ENCODE assay signal across 18 cellular contexts in the genomic region with DNA sequence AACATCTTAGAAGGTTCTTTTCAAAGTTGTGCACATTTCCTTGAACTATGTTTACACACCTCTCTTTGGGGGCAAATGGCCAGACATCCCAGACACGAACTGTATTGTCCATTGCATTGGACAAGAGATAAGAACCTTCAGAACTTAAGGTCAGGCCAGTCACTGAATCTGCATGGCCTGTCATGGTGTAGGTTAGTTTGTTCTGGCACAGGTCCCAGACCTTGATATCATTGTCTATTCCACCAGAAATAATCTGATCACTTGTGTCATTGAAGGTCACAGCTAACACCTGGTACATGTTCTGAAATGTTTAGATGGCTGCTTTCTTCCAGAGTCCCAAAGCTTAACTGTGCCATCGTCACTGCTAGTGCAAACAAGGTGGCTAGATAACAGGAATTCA. TPM values are rescaled to one million over a fixed set of nuclear protein-coding genes. Genes with fewer than 3 reads are reported as not detected.
"Had no signal": no experiment of that assay in that cellular context is flagged by ENCODE, and none has a peak within 500 bp of the region (broad histone marks: within the 10 kb centered on the region; RNA-seq: fewer than 3 reads in every experiment).

No MANE protein-coding gene starts in this region.

- DNase-seq: activated B cell treated with CpG ODN at 0.5 μM for 24 hours; activated CD4-positive, alpha-beta T cell treated with anti-CD3 and anti-CD28 coated beads for 48 hours; activated CD8-positive, alpha-beta T cell treated with anti-CD3 and anti-CD28 coated beads for 36 hours; activated effector memory CD4-positive, alpha-beta T cell treated with anti-CD3 and anti-CD28 coated beads, Interleukin-2, amount 50 U/mL, for 16 hours; activated T-cell treated with anti-CD3 and anti-CD28 coated beads, Interleukin-2, amount 50 U/mL, for 4 hours; dorsolateral prefrontal cortex; erythroblast; heart right ventricle; left colon; naive thymus-derived CD4-positive, alpha-beta T cell; ovary; sigmoid colon; spleen; stomach; testis had no signal

- H3K36me3 ChIP-seq: gastroesophageal sphincter, heart right ventricle, ovary, sigmoid colon, spleen, stomach, upper lobe of left lung had no signal

- ATAC-seq: activated CD8-positive, alpha-beta T cell treated with anti-CD3 and anti-CD28 coated beads for 36 hours; activated T-cell treated with anti-CD3 and anti-CD28 coated beads, Interleukin-2, amount 50 U/mL, for 4 hours; gastroesophageal sphincter; heart right ventricle; left colon; naive thymus-derived CD4-positive, alpha-beta T cell had no signal

- H3K27me3 ChIP-seq: dorsolateral prefrontal cortex, gastroesophageal sphincter, heart right ventricle, ovary, sigmoid colon, spleen, stomach, testis, upper lobe of left lung had no signal

- H3K4me1 ChIP-seq: heart right ventricle, spleen, upper lobe of left lung had no signal

- H3K27ac ChIP-seq: dorsolateral prefrontal cortex, gastroesophageal sphincter, heart right ventricle, ovary, sigmoid colon, spleen, stomach, testis, upper lobe of left lung had no signal

- H3K9me3 ChIP-seq: gastroesophageal sphincter, heart right ventricle, ovary, sigmoid colon, spleen, stomach, testis, upper lobe of left lung had no signal

- H3K4me3 ChIP-seq: dorsolateral prefrontal cortex, gastroesophageal sphincter, heart right ventricle, ovary, sigmoid colon, spleen, stomach, testis, upper lobe of left lung had no signal

RNA-seq across cellular contexts. Expression of a gene that starts 55.7 kb away (rescaled TPM):
- total RNA-seq: activated B cell treated with CpG ODN at 0.5 μM for 24 hours; activated CD8-positive, alpha-beta T cell treated with anti-CD3 and anti-CD28 coated beads for 36 hours; activated T-cell treated with anti-CD3 and anti-CD28 coated beads, Interleukin-2, amount 50 U/mL, for 4 hours; mononuclear cell; naive thymus-derived CD4-positive, alpha-beta T cell had no signal
